In the genomic region with DNA sequence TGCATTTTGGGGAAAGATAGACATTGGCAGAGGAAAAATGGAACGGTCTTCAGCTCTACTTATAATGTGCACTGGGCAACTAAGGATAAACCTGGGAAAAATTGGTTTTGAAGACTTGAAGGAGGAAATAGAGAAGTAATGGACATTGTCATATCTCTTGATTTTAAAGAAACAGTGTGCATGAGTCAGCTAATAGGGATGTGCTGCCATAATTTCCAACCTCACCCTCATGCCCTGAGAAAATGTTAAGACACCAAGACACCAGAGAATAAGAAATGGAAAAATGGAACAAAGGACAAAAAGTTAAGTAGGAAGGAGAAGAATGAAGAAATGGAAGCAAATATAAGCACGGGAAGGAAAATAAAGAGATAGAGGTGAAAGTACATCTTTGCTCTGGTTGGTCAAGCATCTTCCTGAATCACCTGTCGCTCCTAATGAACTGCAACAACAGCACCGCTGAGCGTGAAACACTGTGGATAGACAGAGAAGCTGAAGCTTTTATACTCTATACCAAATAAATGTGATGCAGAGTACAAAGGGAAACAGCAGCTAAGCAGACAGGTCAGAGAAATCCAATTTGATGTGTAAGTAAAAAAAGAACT, we compare ENCODE assay signal across 1 cellular context.
TF ChIP-seq lines count a peak whose summit lies in the region.

No MANE protein-coding gene starts in this region.

TF ChIP-seq in K562, 482 proteins besides CTCF, POLR2A, EP300 and RAD21:
- peak; percentile 48 for TF ChIP-seq ARHGAP35 (IDR thresholded peaks at IDR 0.05; ENCODE audit: partially characterized antibody)
- TF ChIP-seq, protein P1, sequence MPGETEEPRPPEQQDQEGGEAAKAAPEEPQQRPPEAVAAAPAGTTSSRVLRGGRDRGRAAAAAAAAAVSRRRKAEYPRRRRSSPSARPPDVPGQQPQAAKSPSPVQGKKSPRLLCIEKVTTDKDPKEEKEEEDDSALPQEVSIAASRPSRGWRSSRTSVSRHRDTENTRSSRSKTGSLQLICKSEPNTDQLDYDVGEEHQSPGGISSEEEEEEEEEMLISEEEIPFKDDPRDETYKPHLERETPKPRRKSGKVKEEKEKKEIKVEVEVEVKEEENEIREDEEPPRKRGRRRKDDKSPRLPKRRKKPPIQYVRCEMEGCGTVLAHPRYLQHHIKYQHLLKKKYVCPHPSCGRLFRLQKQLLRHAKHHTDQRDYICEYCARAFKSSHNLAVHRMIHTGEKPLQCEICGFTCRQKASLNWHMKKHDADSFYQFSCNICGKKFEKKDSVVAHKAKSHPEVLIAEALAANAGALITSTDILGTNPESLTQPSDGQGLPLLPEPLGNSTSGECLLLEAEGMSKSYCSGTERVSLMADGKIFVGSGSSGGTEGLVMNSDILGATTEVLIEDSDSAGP (CRISPR knock-in tag; IDR thresholded peaks at IDR 0.05), result 0 out of 2 replicates have a peak, but pooled peaks have one; percentile 53
- TF ChIP-seq SUPT5H (IDR thresholded peaks at IDR 0.05), result peak; percentile 23
- 0 out of 4 replicates have a peak, but pooled peaks of 1 of the 2 experiments have one; percentile 27 for TF ChIP-seq CSDE1 (IDR thresholded peaks at IDR 0.05)
- TF ChIP-seq SMARCA4 (IDR thresholded peaks at IDR 0.05), result peak; percentile 35; the same call in 1 of the 2 replicates
- TF ChIP-seq ZNF316 (IDR thresholded peaks at IDR 0.05), result peak; percentile 85
- 0 out of 2 replicates have a peak, but pooled peaks have one; percentile 4 for TF ChIP-seq PHB2 (IDR thresholded peaks at IDR 0.05; ENCODE audit: low read depth)
- no peak for TF ChIP-seq ZNF436 (CRISPR knock-in tag; IDR thresholded peaks at IDR 0.05)
- peak; percentile 33; the same call in 1 of the 2 replicates for TF ChIP-seq ARID1B (IDR thresholded peaks at IDR 0.05)
- TF ChIP-seq MAFF (IDR thresholded peaks at IDR 0.05; ENCODE audit: low read length), result peak; percentile 40; the same call in 1 of the 2 replicates
- TF ChIP-seq DPF2 (IDR thresholded peaks at IDR 0.05), result peak; percentile 30; the same call in 1 of the 2 replicates
- TF ChIP-seq NFE2 (IDR thresholded peaks at IDR 0.05; ENCODE audit: low read depth), result peak; percentile 80
- peak; percentile 67 for TF ChIP-seq MAFG (tag; conservative IDR thresholded peaks at IDR 0.05)
- 0 out of 2 replicates have a peak, but pooled peaks have one; percentile 35 for TF ChIP-seq THRAP3 (IDR thresholded peaks at IDR 0.05; ENCODE audit: borderline replicate concordance)
- no peak for TF ChIP-seq TSC22D4 (tag; IDR thresholded peaks at IDR 0.05)
- 0 out of 2 replicates have a peak, but pooled peaks have one; percentile 38 for TF ChIP-seq EHMT2 (IDR thresholded peaks at IDR 0.05)
- TF ChIP-seq CREM (IDR thresholded peaks at IDR 0.05; ENCODE audit: low read depth), result no peak
- peak; percentile 70 for TF ChIP-seq C11orf30 (IDR thresholded peaks at IDR 0.05; ENCODE audit: low read depth)
- TF ChIP-seq TEAD4 (IDR thresholded peaks at IDR 0.05; ENCODE audit: low read length), result no peak
- TF ChIP-seq TEAD4 (CRISPR knock-in tag; IDR thresholded peaks at IDR 0.05; ENCODE audit: borderline replicate concordance), result no peak
TF ChIP-seq in K562: peak in this region for 15.
